Comparison of ENCODE assay signal across 8 cellular contexts in genomic region chr20:3173582-3174441, GRCh38. TPM values are rescaled to one million over a fixed set of nuclear protein-coding genes. Genes with fewer than 3 reads are reported as not detected.
DNase-seq lines count a peak whose midpoint lies in the region; ATAC-seq and TF ChIP-seq lines count a peak whose summit lies in the region.

No MANE protein-coding gene starts in this region.

- peak overlapping the region; percentile 89 for H3K4me2 ChIP-seq in OCI-LY1 (ENCODE audit: low read length)

- H3K4me1 ChIP-seq in OCI-LY1 (ENCODE audit: insufficient read depth, low read length, severe bottlenecking): peaks cover 12% of the 10 kb centered on the region
- H3K4me1 ChIP-seq in mucosa of descending colon (ENCODE audit: low read depth): peaks cover 4% of the 10 kb centered on the region

- peak overlapping the region; percentile 35; the same call in 1 of the 2 replicates for H2AFZ ChIP-seq in OCI-LY1 (ENCODE audit: low read length)

- H3K9me3 ChIP-seq in CD4-positive, alpha-beta T cell (ENCODE audit: control insufficient read depth, low read length): no peaks in the 10 kb centered on the region
- H3K9me3 ChIP-seq in OCI-LY1 (ENCODE audit: low read length) (no peaks in the 10 kb centered on the region), mucosa of descending colon (no peaks in the 10 kb centered on the region)

- H3K9me2 ChIP-seq in OCI-LY1 (ENCODE audit: low read depth, low read length): no peaks in the 10 kb centered on the region

- H3K27me3 Mint-ChIP-seq in CD4-positive, alpha-beta T cell: peaks cover 31% of the 10 kb centered on the region

- H3K27ac ChIP-seq in CD4-positive, alpha-beta T cell (ENCODE audit: low read depth, low read length): no peak overlapping the region
- no peak overlapping the region for H3K27ac ChIP-seq in OCI-LY1 (ENCODE audit: low read depth, low read length, poor library complexity, severe bottlenecking)
- peak overlapping the region; percentile 72 for H3K27ac ChIP-seq in epithelial cell of prostate

- peaks cover 20% of the 10 kb centered on the region for H3K4me1 Mint-ChIP-seq in CD4-positive, alpha-beta T cell (ENCODE audit: low read depth)

- H3F3A ChIP-seq in OCI-LY1 (ENCODE audit: insufficient read depth, low read length): no peaks in the 10 kb centered on the region

- H3K79me2 ChIP-seq in OCI-LY1 (ENCODE audit: insufficient read depth, low read length): no peaks in the 10 kb centered on the region

- peak; percentile 82 for ATAC-seq in CD4-positive, alpha-beta T cell (ENCODE audit: poor library complexity)
- ATAC-seq in GM19467 (IDR thresholded peaks at IDR 0.05; ENCODE audit: unreplicated experiment) (peak; percentile 67), mucosa of descending colon (peak; percentile 97)

- H3K36me3 ChIP-seq in OCI-LY1 (ENCODE audit: insufficient read depth, low read length) (no peaks in the 10 kb centered on the region), mucosa of descending colon (ENCODE audit: low read depth) (no peaks in the 10 kb centered on the region)

- DNase-seq in CD4-positive, alpha-beta T cell: peak; percentile 83 to 95 (median 90)
- DNase-seq in HPDE6-E6E7 (ENCODE audit: extremely low spot score): peak; percentile 98
- DNase-seq in activated T-cell treated with anti-CD3 and anti-CD28 coated beads for 4 hours: peak; percentile 89
- no peak for DNase-seq in epithelial cell of prostate (ENCODE audit: low read depth, low spot score)
- DNase-seq in mucosa of descending colon: peak; percentile 92 to 95 (median 92)
- peak; percentile 80 to 82 for DNase-seq in stimulated activated CD8-positive, alpha-beta memory T cell treated with anti-CD3 and anti-CD28 coated beads, Interleukin-4, amount 100 ng/mL, for 1 hour (ENCODE audit: low read depth in 2 of 2, low spot score in 1 of 2)

- peak overlapping the region; percentile 63 for H3K9ac ChIP-seq in OCI-LY1 (ENCODE audit: low read length)

- no peaks in the 10 kb centered on the region for H4K20me1 ChIP-seq in OCI-LY1 (ENCODE audit: insufficient read depth, low read length)

- intact Hi-C loops in CD4-positive, alpha-beta T cell (cut with DNase I, micrococcal nuclease): loop anchor here (1.0 to 5.0 kb wide), 8 partner anchors 15 to 119 kb away; partner anchors contain the start of genes FASTKD5 (in 2 of the 2), UBOX5 (in 2 of the 2), DDRGK1 (in 1 of the 2) and OXT (in 1 of the 2)
- intact Hi-C loops in mucosa of descending colon (cut with DNase I, micrococcal nuclease): no loop called here

- peak overlapping the region; percentile 85 for H3K27ac Mint-ChIP-seq in CD4-positive, alpha-beta T cell

- no peaks in the 10 kb centered on the region for H3K9me3 Mint-ChIP-seq in CD4-positive, alpha-beta T cell

- POLR2A ChIA-PET in CD4-positive, alpha-beta T cell (lab: Charles Lee): interaction anchor here (0.7 to 3.9 kb wide), 3 partner anchors 13 to 16 kb away, joined by 4 to 16 read pairs (median 10); partner anchors contain the start of genes FASTKD5 and UBOX5

- H3K27me3 ChIP-seq in CD4-positive, alpha-beta T cell (ENCODE audit: control insufficient read depth, insufficient read depth, low read length): peaks cover 11% of the 10 kb centered on the region
- H3K27me3 ChIP-seq in OCI-LY1 (ENCODE audit: insufficient read depth, low read length): no peaks in the 10 kb centered on the region

- H3K4me3 ChIP-seq in OCI-LY1 (ENCODE audit: low read depth, low read length, poor library complexity, severe bottlenecking) (peak overlapping the region; percentile 99), mucosa of descending colon (peak overlapping the region; percentile 30)

- peak overlapping the region; percentile 87 for H3K4me3 Mint-ChIP-seq in CD4-positive, alpha-beta T cell

- TF ChIP-seq CTCF in CD4-positive, alpha-beta T cell (IDR thresholded peaks at IDR 0.05): no peak
- TF ChIP-seq CTCF in OCI-LY1 (IDR thresholded peaks at IDR 0.05; ENCODE audit: low read length) (peak; percentile 19; the same call in 1 of the 2 replicates), mucosa of descending colon (IDR thresholded peaks at IDR 0.05) (no peak)

- no peaks in the 10 kb centered on the region for H3K36me3 Mint-ChIP-seq in CD4-positive, alpha-beta T cell (ENCODE audit: low read depth)

- CTCF ChIA-PET in CD4-positive, alpha-beta T cell (lab: Charles Lee): interaction anchor here (2.8 kb wide), 1 partner anchor 16 kb away, joined by 10 read pairs; no protein-coding TSS in a partner anchor

RNA-seq across cellular contexts. Expression of gene LZTS3, which starts 0.5 kb away (rescaled TPM):
- total RNA-seq in CD4-positive, alpha-beta T cell: 10 to 100 TPM; 22.2 to 22.4 TPM
- 1 to 10 TPM; 4.2 to 9.9 (median 8.0) TPM for total RNA-seq in mucosa of descending colon

RNA-seq across cellular contexts. Expression of gene FASTKD5, which starts 14.1 kb away (rescaled TPM):
- total RNA-seq in CD4-positive, alpha-beta T cell: 10 to 100 TPM; 37.9 to 38.7 TPM
- total RNA-seq in mucosa of descending colon: 10 to 100 TPM; 15.5 to 17.7 (median 16.0) TPM

RNA-seq across cellular contexts. Expression of gene UBOX5, which starts 14.1 kb away (rescaled TPM):
- total RNA-seq in CD4-positive, alpha-beta T cell: 10 to 100 TPM; 11.9 to 13.0 TPM
- total RNA-seq in mucosa of descending colon: 1 to 10 TPM; 5.9 to 9.2 (median 8.5) TPM

RNA-seq across cellular contexts. Expression of gene DDRGK1, which starts 30.7 kb away (rescaled TPM):
- 10 to 100 TPM; 40.7 to 43.4 TPM for total RNA-seq in CD4-positive, alpha-beta T cell
- 10 to 100 TPM; 51.3 to 80.3 (median 62.9) TPM for total RNA-seq in mucosa of descending colon

RNA-seq across cellular contexts. Expression of gene ITPA, which starts 35.5 kb away (rescaled TPM):
- total RNA-seq in CD4-positive, alpha-beta T cell: 10 to 100 TPM; 17.8 to 19.5 TPM
- 10 to 100 TPM; 29.8 to 44.7 (median 43.8) TPM for total RNA-seq in mucosa of descending colon

Comparison
In these comparisons a context has a peak if more than half of its experiments do, and no peak if none do; other contexts are left out.
1. intact Hi-C loops: an anchor here in CD4-positive, alpha-beta T cell (1.0 to 5.0 kb wide); none called in mucosa of descending colon.